1 cellular context compared by ENCODE assay signal in the genomic region with DNA sequence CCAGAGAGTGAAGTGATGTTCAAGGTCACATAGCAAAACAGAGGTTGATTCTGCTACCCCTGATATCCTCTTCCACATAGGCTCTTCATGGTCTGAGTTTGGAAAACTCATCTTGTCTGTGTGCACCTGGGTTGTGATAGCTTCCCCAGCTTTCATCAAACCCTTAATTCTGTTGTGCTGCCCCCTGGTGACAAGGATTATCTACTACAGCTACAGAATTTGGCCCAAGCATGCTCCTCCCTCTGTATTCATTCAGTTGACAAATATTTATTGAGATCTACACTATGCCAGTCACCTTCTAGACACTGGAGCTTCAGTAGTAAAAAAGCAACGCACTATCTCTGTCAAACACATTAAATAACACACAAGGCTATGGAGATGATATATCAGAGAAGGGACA.
TF ChIP-seq lines count a peak whose summit lies in the region.

No MANE protein-coding gene starts in this region.

TF ChIP-seq in GM12878, 131 proteins besides CTCF, POLR2A, EP300 and RAD21:
- TF ChIP-seq, protein P1, sequence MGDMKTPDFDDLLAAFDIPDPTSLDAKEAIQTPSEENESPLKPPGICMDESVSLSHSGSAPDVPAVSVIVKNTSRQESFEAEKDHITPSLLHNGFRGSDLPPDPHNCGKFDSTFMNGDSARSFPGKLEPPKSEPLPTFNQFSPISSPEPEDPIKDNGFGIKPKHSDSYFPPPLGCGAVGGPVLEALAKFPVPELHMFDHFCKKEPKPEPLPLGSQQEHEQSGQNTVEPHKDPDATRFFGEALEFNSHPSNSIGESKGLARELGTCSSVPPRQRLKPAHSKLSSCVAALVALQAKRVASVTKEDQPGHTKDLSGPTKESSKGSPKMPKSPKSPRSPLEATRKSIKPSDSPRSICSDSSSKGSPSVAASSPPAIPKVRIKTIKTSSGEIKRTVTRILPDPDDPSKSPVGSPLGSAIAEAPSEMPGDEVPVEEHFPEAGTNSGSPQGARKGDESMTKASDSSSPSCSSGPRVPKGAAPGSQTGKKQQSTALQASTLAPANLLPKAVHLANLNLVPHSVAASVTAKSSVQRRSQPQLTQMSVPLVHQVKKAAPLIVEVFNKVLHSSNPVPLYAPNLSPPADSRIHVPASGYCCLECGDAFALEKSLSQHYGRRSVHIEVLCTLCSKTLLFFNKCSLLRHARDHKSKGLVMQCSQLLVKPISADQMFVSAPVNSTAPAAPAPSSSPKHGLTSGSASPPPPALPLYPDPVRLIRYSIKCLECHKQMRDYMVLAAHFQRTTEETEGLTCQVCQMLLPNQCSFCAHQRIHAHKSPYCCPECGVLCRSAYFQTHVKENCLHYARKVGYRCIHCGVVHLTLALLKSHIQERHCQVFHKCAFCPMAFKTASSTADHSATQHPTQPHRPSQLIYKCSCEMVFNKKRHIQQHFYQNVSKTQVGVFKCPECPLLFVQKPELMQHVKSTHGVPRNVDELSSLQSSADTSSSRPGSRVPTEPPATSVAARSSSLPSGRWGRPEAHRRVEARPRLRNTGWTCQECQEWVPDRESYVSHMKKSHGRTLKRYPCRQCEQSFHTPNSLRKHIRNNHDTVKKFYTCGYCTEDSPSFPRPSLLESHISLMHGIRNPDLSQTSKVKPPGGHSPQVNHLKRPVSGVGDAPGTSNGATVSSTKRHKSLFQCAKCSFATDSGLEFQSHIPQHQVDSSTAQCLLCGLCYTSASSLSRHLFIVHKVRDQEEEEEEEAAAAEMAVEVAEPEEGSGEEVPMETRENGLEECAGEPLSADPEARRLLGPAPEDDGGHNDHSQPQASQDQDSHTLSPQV (IDR thresholded peaks at IDR 0.05) = no peak
- TF ChIP-seq SMC3 (IDR thresholded peaks at IDR 0.05; ENCODE audit: borderline replicate concordance, low read length) (peak; percentile 85), NR2C1 (IDR thresholded peaks at IDR 0.05) (no peak), NFXL1 (IDR thresholded peaks at IDR 0.05; ENCODE audit: borderline replicate concordance) (no peak)
